In the genomic region with DNA sequence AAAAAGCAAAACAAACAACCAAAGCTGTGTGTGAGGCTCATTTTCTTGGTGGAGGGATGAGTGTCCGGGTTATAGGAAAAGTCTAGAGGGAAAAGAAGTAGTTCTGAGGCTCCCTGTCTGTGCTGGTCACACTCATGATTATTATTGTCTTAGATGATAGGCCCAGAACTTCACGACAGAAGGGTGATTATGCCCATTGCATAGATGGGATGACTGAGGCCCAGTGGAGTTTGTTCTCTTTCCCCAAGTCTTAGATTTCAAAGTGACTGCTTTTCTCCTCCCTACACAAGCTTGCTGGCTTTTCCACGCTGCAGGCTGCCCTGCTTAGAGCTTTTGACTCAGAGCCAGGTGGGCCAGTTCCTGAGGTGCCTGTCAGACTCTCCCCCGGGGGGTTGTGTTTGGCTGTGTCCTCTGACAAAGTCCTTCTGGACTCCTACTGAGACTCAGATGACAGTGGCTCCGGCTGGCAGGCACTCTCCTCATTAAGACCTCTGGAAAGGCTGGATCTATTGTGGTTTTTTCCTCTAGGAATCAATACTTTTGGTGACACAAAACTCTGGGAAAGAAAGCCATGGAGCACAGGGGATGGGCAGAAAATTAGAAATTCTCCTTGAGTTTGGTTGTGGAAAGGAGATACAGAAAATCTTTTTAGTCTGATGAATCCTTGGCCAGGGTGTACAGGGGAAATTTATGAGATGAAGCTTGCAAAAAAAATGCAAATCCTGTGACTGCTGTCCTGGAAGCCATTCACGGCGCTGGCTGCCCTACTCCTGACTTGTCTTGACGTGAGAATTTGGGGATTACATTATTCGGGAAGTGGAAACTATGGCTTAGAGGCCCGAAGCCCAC, we compare ENCODE assay signal across 28 cellular contexts.
DNase-seq lines count a peak whose midpoint lies in the region; ATAC-seq, FAIRE-seq and TF ChIP-seq lines count a peak whose summit lies in the region.
"Had no signal": no experiment of that assay in that cellular context is flagged by ENCODE, and none has a peak within 500 bp of the region (broad histone marks: within the 10 kb centered on the region; RNA-seq: fewer than 3 reads in every experiment).

No MANE protein-coding gene starts in this region.

- no TSS peak for BruUV-seq in HCT116 (replicated peaks; lab: Mats Ljungman, UMichigan)

- no peaks in the 10 kb centered on the region; the same call in 1 of the 2 replicates for H3K79me1 ChIP-seq in H1 (ENCODE audit: low read depth, low read length)

- peak; percentile 26 for DNase-seq in left cardiac atrium
- no peak for DNase-seq in cardiac septum (ENCODE audit: low spot score)
- DNase-seq in HCT116 (ENCODE audit: low read depth, low spot score): no peak
- DNase-seq in H1 (ENCODE audit: low read depth in 1 of 2, low spot score in 2 of 2): no peak
- DNase-seq in aorta: peak in 1 of 2 donors; percentile 41
- DNase-seq: ACHN; activated CD4-positive, alpha-beta memory T cell treated with anti-CD3 and anti-CD28 coated beads for 36 hours; activated CD4-positive, alpha-beta T cell treated with anti-CD3 and anti-CD28 coated beads for 1 hour; activated naive CD4-positive, alpha-beta T cell treated with anti-CD3 and anti-CD28 coated beads for 36 hours; DMS153; effector CD4-positive, alpha-beta T cell; HFFc6; immature natural killer cell; NCI-H1694 treated with DMSO at 0.1 percent for 48 hours; NCI-H2171; NCI-H510A treated with DMSO at 0.1 percent for 48 hours; PC-3; sigmoid colon; stimulated activated CD4-positive, alpha-beta T cell treated with anti-CD3 and anti-CD28 coated beads, Interleukin-12 subunit alpha, Interleukin-12 subunit beta, amount 100 ng/mL, for 4 hours; stimulated activated CD4-positive, alpha-beta T cell treated with anti-CD3 and anti-CD28 coated beads, Interleukin-2, amount 100 ng/mL, for 48 hours; stimulated activated naive CD8-positive, alpha-beta T cell treated with anti-CD3 and anti-CD28 coated beads, Interleukin-15, amount 100 ng/mL, for 72 hours had no signal

- H3K9ac ChIP-seq in HCT116 (ENCODE audit: low read length) (no peak overlapping the region), H1 (replicated peaks in 1 of 4; ENCODE audit: extremely low read depth in 1 of 4, low read depth in 3 of 4, low read length in 3 of 4) (no peak overlapping the region)
- H3K9ac ChIP-seq: BLaER1 treated with 17β-estradiol and CSF1 and Interleukin-3, amounts not matched to agents 10 nM and 100 nM had no signal

- H3K4me3 ChIP-seq in HCT116 (replicated peaks in 1 of 2; ENCODE audit: low read depth in 1 of 2, low read length in 2 of 2) (no peak overlapping the region), H1 (ENCODE audit: extremely low read depth in 1 of 4, insufficient read depth in 2 of 4, low read depth in 3 of 4, low read length in 4 of 4) (no peak overlapping the region), aorta (ENCODE audit: low read length in 2 of 2) (no peak overlapping the region)
- H3K4me3 ChIP-seq: BLaER1 treated with 17β-estradiol and CSF1 and Interleukin-3, amounts not matched to agents 10 nM and 100 nM; body of pancreas; sigmoid colon; uterus had no signal

- ATAC-seq in left cardiac atrium: peak; percentile 8 to 44
- ATAC-seq in HCT116: no peak
- ATAC-seq in aorta (ENCODE audit: low FRiP score): peak; percentile 65
- no peak for ATAC-seq in SK-N-SH treated with all-trans-retinoic acid at 6 μM for 48 hours
- ATAC-seq in HG02642 (IDR thresholded peaks at IDR 0.05; ENCODE audit: poor library complexity, unreplicated experiment): no peak
- ATAC-seq: body of pancreas, left lobe of liver, PC-3 had no signal

- FAIRE-seq in H1 (lab: Jason Lieb, UNC): no peak
- FAIRE-seq: G401.6 had no signal

- TF ChIP-seq POLR2A in HCT116 (IDR thresholded peaks at IDR 0.05; ENCODE audit: borderline replicate concordance, extremely low read depth, insufficient read depth, insufficient read length) (no peak), H1 (IDR thresholded peaks at IDR 0.05; ENCODE audit: control extremely low read depth in 1 of 2, low read depth in 2 of 2, low read length in 2 of 2) (no peak)

- POLR2A ChIA-PET in HCT116 (lab: Charles Lee) (no interaction called here), H1 (lab: Charles Lee; ENCODE audit: partially characterized antibody) (interaction anchor here (0.7 kb wide), 1 partner anchor 13 kb away, joined by 3 read pairs; no protein-coding TSS in a partner anchor)

- H3K27me3 ChIP-seq in HCT116 (ENCODE audit: insufficient read depth, low read length) (no peaks in the 10 kb centered on the region), H1 (replicated peaks in 1 of 4; ENCODE audit: control insufficient read depth in 3 of 4, extremely low read depth in 1 of 4, insufficient read depth in 3 of 4, low read length in 3 of 4) (no peaks in the 10 kb centered on the region), aorta (ENCODE audit: control insufficient read depth in 1 of 2, insufficient read depth in 2 of 2, low read length in 1 of 2) (no peaks in the 10 kb centered on the region)
- H3K27me3 ChIP-seq: BLaER1 treated with 17β-estradiol and CSF1 and Interleukin-3, amounts not matched to agents 10 nM and 100 nM; body of pancreas; sigmoid colon; uterus had no signal

- no peaks in the 10 kb centered on the region for H3K23me2 ChIP-seq in H1 (ENCODE audit: low read depth, low read length)

- no peaks in the 10 kb centered on the region for H3K9me2 ChIP-seq in HCT116 (ENCODE audit: insufficient read depth)

- H4K91ac ChIP-seq in H1 (replicated peaks; ENCODE audit: insufficient read length, low read length): no peak overlapping the region

- no peak overlapping the region for H2BK120ac ChIP-seq in H1 (replicated peaks; ENCODE audit: low read depth, low read length)

- no peak overlapping the region for H2BK20ac ChIP-seq in H1 (ENCODE audit: low read length)

- TF ChIP-seq EP300 in H1 (IDR thresholded peaks at IDR 0.05; ENCODE audit: borderline replicate concordance in 1 of 2, low read depth in 2 of 2, low read length in 2 of 2): no peak

- no peak overlapping the region for H3K27ac ChIP-seq in HCT116 (ENCODE audit: low read depth, low read length)
- H3K27ac ChIP-seq in H1 (ENCODE audit: low read depth, low read length): no peak overlapping the region
- H3K27ac ChIP-seq in aorta (ENCODE audit: low read depth in 1 of 2, low read length in 2 of 2): no peak overlapping the region
- H3K27ac ChIP-seq: BLaER1 treated with 17β-estradiol and CSF1 and Interleukin-3, amounts not matched to agents 10 nM and 100 nM; body of pancreas; sigmoid colon; uterus had no signal

- H4K8ac ChIP-seq in H1 (ENCODE audit: extremely low read depth, insufficient read depth, low read length): no peak overlapping the region

- H3K36me3 ChIP-seq in HCT116 (ENCODE audit: control insufficient read depth in 1 of 2, insufficient read depth in 2 of 2, low read length in 2 of 2) (no peaks in the 10 kb centered on the region), H1 (ENCODE audit: control insufficient read depth in 2 of 4, insufficient read depth in 4 of 4, low read length in 3 of 4) (no peaks in the 10 kb centered on the region), aorta (ENCODE audit: control insufficient read depth in 1 of 2, insufficient read depth in 2 of 2, low read length in 1 of 2) (no peaks in the 10 kb centered on the region)
- H3K36me3 ChIP-seq: BLaER1 treated with 17β-estradiol and CSF1 and Interleukin-3, amounts not matched to agents 10 nM and 100 nM; sigmoid colon; uterus had no signal

- no peaks in the 10 kb centered on the region for H3K9me3 ChIP-seq in HCT116 (ENCODE audit: control insufficient read depth in 1 of 2, insufficient read depth in 1 of 2, low read depth in 1 of 2, low read length in 2 of 2)
- 0 out of 4 replicates have a peak, but pooled peaks cover 0 to 3% of the 10 kb centered on the region in 2 experiments for H3K9me3 ChIP-seq in H1 (ENCODE audit: insufficient read depth in 2 of 2, low read depth in 1 of 2, low read length in 1 of 2)
- H3K9me3 ChIP-seq in aorta (ENCODE audit: control insufficient read depth, low read length): no peaks in the 10 kb centered on the region
- H3K9me3 ChIP-seq: body of pancreas, uterus had no signal

- H3K4me2 ChIP-seq in HCT116 (ENCODE audit: low read length) (no peak overlapping the region), H1 (ENCODE audit: insufficient read depth in 1 of 2, low read depth in 2 of 2, low read length in 2 of 2) (no peak overlapping the region)
- H3K4me2 ChIP-seq: BLaER1 treated with 17β-estradiol and CSF1 and Interleukin-3, amounts not matched to agents 10 nM and 100 nM had no signal

- H3K23ac ChIP-seq in H1 (ENCODE audit: insufficient read length): no peak overlapping the region

- peak overlapping the region; percentile 26 for H2AFZ ChIP-seq in HCT116 (ENCODE audit: low read depth, low read length, poor library complexity, severe bottlenecking)
- no peak overlapping the region for H2AFZ ChIP-seq in H1 (ENCODE audit: low read length)

- TF ChIP-seq RAD21 in HCT116 (IDR thresholded peaks at IDR 0.05; ENCODE audit: low read depth) (no peak), H1 (IDR thresholded peaks at IDR 0.05 in 1 of 2, conservative IDR thresholded peaks at IDR 0.05 in 1 of 2; ENCODE audit: low read depth in 2 of 2, low read length in 2 of 2) (no peak)

- no peak overlapping the region for H3K4ac ChIP-seq in H1 (replicated peaks; ENCODE audit: insufficient read length, low read depth, low read length)

- H3K4me1 ChIP-seq in HCT116 (ENCODE audit: control insufficient read depth in 1 of 2, insufficient read depth in 2 of 2, low read length in 2 of 2) (peaks cover 0 to 4% of the 10 kb centered on the region in 2 experiments; a peak in 1 of 4 replicates), H1 (replicated peaks in 1 of 4; ENCODE audit: control insufficient read depth in 3 of 4, insufficient read depth in 4 of 4, low read length in 3 of 4) (no peaks in the 10 kb centered on the region), aorta (ENCODE audit: control insufficient read depth in 1 of 2, insufficient read depth in 2 of 2, low read length in 2 of 2) (no peaks in the 10 kb centered on the region)
- H3K4me1 ChIP-seq: BLaER1 treated with 17β-estradiol and CSF1 and Interleukin-3, amounts not matched to agents 10 nM and 100 nM; sigmoid colon; uterus had no signal

- no peak overlapping the region for H2BK12ac ChIP-seq in H1 (ENCODE audit: low read depth, low read length)

- H3K56ac ChIP-seq in H1 (replicated peaks; ENCODE audit: insufficient read length, low read depth, low read length): no peak overlapping the region

- WGBS in H1 (ENCODE audit: extremely low coverage in 1 of 2, insufficient coverage in 1 of 2, insufficient read length in 1 of 2, insufficient replicate concordance in 2 of 2, low coverage in 1 of 2, low lambda C conversion rate in 2 of 2, missing lambda C conversion rate in 1 of 2), 2 experiments: 87% methylated on average over 10 of the region's 10 CpGs; no CpG with 5 or more reads in 1 of the 2 experiments
- WGBS in aorta, 2 donors: 65 to 68% methylated on average over 10 of the region's 10 CpGs

- intact Hi-C loops in left cardiac atrium (cut with DNase I) (no loop called here), cardiac septum (cut with DNase I) (no loop called here), HCT116 (cut with micrococcal nuclease) (no loop called here), aorta (cut with DNase I) (no loop called here)

- CTCF ChIA-PET in HCT116 (lab: Charles Lee): no interaction called here
- CTCF ChIA-PET in H1 (lab: Charles Lee; ENCODE audit: partially characterized antibody): interaction anchor here (0.9 to 1.0 kb wide), 2 partner anchors 11 to 12 kb away, joined by 3 to 4 read pairs; no protein-coding TSS in a partner anchor

- no peak overlapping the region for H2BK15ac ChIP-seq in H1 (ENCODE audit: low read length)

- no peak for TF ChIP-seq CTCF in HCT116 (IDR thresholded peaks at IDR 0.05 in 2 of 3, conservative IDR thresholded peaks at IDR 0.05 in 1 of 3; ENCODE audit: borderline replicate concordance in 1 of 3, insufficient read depth in 1 of 3, low read depth in 2 of 3, low read length in 2 of 3)
- TF ChIP-seq CTCF in H1 (IDR thresholded peaks at IDR 0.05; ENCODE audit: control extremely low read depth in 1 of 3, insufficient read depth in 1 of 3, low read depth in 1 of 3, low read length in 3 of 3): no peak

- no peaks in the 10 kb centered on the region for H4K20me1 ChIP-seq in HCT116 (ENCODE audit: insufficient read depth)
- no peaks in the 10 kb centered on the region for H4K20me1 ChIP-seq in H1 (replicated peaks in 1 of 2; ENCODE audit: control insufficient read depth in 1 of 2, insufficient read depth in 2 of 2, low read length in 2 of 2)
- H4K20me1 ChIP-seq: BLaER1 treated with 17β-estradiol and CSF1 and Interleukin-3, amounts not matched to agents 10 nM and 100 nM had no signal

- H3K79me2 ChIP-seq in HCT116 (ENCODE audit: insufficient read depth, low read length) (no peaks in the 10 kb centered on the region), H1 (ENCODE audit: control insufficient read depth in 1 of 2, insufficient read depth in 2 of 2, low read length in 2 of 2) (no peaks in the 10 kb centered on the region)

- no peak overlapping the region for H3K14ac ChIP-seq in H1 (ENCODE audit: insufficient read length)

- H4K5ac ChIP-seq in H1 (ENCODE audit: insufficient read length, low read depth, low read length): no peak overlapping the region

- RAD21 ChIA-PET in HCT116 (lab: Charles Lee; ENCODE audit: low non-redundant PET in 1 of 2, low total read pairs in 2 of 2, uncharacterized antibody in 2 of 2, unreplicated experiment in 2 of 2): no interaction called here

- H3K18ac ChIP-seq in H1 (ENCODE audit: extremely low read depth, low read length): no peak overlapping the region

- no peak overlapping the region for H2BK5ac ChIP-seq in H1 (ENCODE audit: low read depth, low read length)

- H2AK5ac ChIP-seq in H1 (ENCODE audit: low read depth, low read length): no peak overlapping the region

Comparison
In these comparisons a context has a peak if more than half of its experiments do, and no peak if none do; other contexts are left out.
1. ATAC-seq: peak in left cardiac atrium (2 of 2) and aorta (single experiment); none in HCT116 (single experiment), SK-N-SH treated with all-trans-retinoic acid at 6 μM for 48 hours (single experiment) and HG02642 (single experiment).